In genomic region chr15:99399612-99400011, GRCh38 we compare ENCODE assay signal across 15 cellular contexts.
"Had no signal": no experiment of that assay in that cellular context is flagged by ENCODE, and none has a peak within 500 bp of the region (broad histone marks: within the 10 kb centered on the region; RNA-seq: fewer than 3 reads in every experiment).

No MANE protein-coding gene starts in this region.

- DNase-seq: activated CD4-positive, alpha-beta T cell treated with anti-CD3 and anti-CD28 coated beads, Interleukin-2, amount 50 U/mL, for 4 hours; activated gamma-delta T cell; cerebellar nuclear complex; effector CD8-positive, alpha-beta T cell; islet precursor cell; left ventricle myocardium inferior; pancreas; stimulated activated CD4-positive, alpha-beta T cell treated with anti-CD3 and anti-CD28 coated beads, Interleukin-4, amount 100 ng/mL, for 24 hours; upper lobe of right lung; WERI-Rb-1 had no signal

- H3K9me3 ChIP-seq: esophagus muscularis mucosa, pancreas, thoracic aorta, upper lobe of right lung had no signal

- H3K27ac ChIP-seq: esophagus muscularis mucosa, left ventricle myocardium inferior, neural progenitor cell, pancreas, thoracic aorta, upper lobe of right lung, WERI-Rb-1 had no signal

- H3K4me3 ChIP-seq: esophagus muscularis mucosa, left ventricle myocardium inferior, neural progenitor cell, pancreas, thoracic aorta, upper lobe of right lung had no signal

- ATAC-seq: pancreas; sciatic nerve; stimulated activated memory B cell treated with anti-CD40 and anti-IgM and Interleukin-4, amounts not matched to agents 10 μg/mL and 1 μg/mL and 100 μg/mL, for 72 hours; upper lobe of right lung had no signal

- H3K4me1 ChIP-seq: neural progenitor cell had no signal

- H3K36me3 ChIP-seq: esophagus muscularis mucosa, left ventricle myocardium inferior, neural progenitor cell, pancreas, thoracic aorta, upper lobe of right lung, WERI-Rb-1 had no signal

- H3K27me3 ChIP-seq: esophagus muscularis mucosa, neural progenitor cell, pancreas, upper lobe of right lung had no signal
